10 cellular contexts compared by ENCODE assay signal in genomic region chr16:57628782-57629181, GRCh38. TPM values are rescaled to one million over a fixed set of nuclear protein-coding genes. Genes with fewer than 3 reads are reported as not detected.
A peak's percentile ranks its signal among the peaks of the same experiment; 100 is the strongest.
DNase-seq lines count a peak whose midpoint lies in the region; ATAC-seq, FAIRE-seq and TF ChIP-seq lines count a peak whose summit lies in the region.
"Had no signal": no experiment of that assay in that cellular context is flagged by ENCODE, and none has a peak within 500 bp of the region (broad histone marks: within the 10 kb centered on the region; RNA-seq: fewer than 3 reads in every experiment).

No MANE protein-coding gene starts in this region.

- intact Hi-C loops in activated CD4-positive, alpha-beta T cell treated with anti-CD3 and anti-CD28 coated beads, Interleukin-2, amount 10 ng/mL, durations not matched to agents 24 days and 14 days (cut with micrococcal nuclease): loop anchor here (1.0 to 5.0 kb wide), 3 partner anchors 18 to 36 kb away; no protein-coding TSS in a partner anchor
- intact Hi-C loops in K562 (cut with micrococcal nuclease): no loop called here
- intact Hi-C loops in adrenal gland (cut with DNase I): no loop called here

- peak overlapping the region in 1 of 2 experiments; percentile 70; a peak in 2 of 4 replicates for H3K9ac ChIP-seq in K562 (ENCODE audit: insufficient read depth in 1 of 2, low read depth in 2 of 2, low read length in 2 of 2)

- H3K9me3 Mint-ChIP-seq in activated CD4-positive, alpha-beta T cell treated with anti-CD3 and anti-CD28 coated beads, Interleukin-2, amount 10 ng/mL, durations not matched to agents 24 days and 14 days: no peaks in the 10 kb centered on the region

- TF ChIP-seq POLR2A in K562 (conservative IDR thresholded peaks at IDR 0.05): no peak
- TF ChIP-seq POLR2A in adrenal gland (IDR thresholded peaks at IDR 0.05): no peak

- H3K4me2 ChIP-seq in K562 (ENCODE audit: insufficient read depth, low read length): peak overlapping the region; percentile 60

- no peaks in the 10 kb centered on the region for H3K36me3 ChIP-seq in K562 (ENCODE audit: control insufficient read depth, insufficient read depth, low read length)
- no peaks in the 10 kb centered on the region for H3K36me3 ChIP-seq in adrenal gland (replicated peaks in 1 of 2)

- H3K4me3 Mint-ChIP-seq in activated CD4-positive, alpha-beta T cell treated with anti-CD3 and anti-CD28 coated beads, Interleukin-2, amount 10 ng/mL, durations not matched to agents 24 days and 14 days: peak overlapping the region; percentile 72

- no peaks in the 10 kb centered on the region for H3K9me3 ChIP-seq in K562 (replicated peaks; ENCODE audit: control insufficient read depth, insufficient read depth, low read depth, low read length)
- no peaks in the 10 kb centered on the region for H3K9me3 ChIP-seq in adrenal gland (replicated peaks in 1 of 3)

- H3K27ac ChIP-seq in K562 (ENCODE audit: extremely low read depth, low read depth, low read length): no peak overlapping the region; the same call in 2 of the 3 replicates
- H3K27ac ChIP-seq in layer of hippocampus (ENCODE audit: low read depth, low read length): peak overlapping the region; percentile 94
- peak overlapping the region; percentile 84 for H3K27ac ChIP-seq in substantia nigra (ENCODE audit: low read depth, low read length, poor library complexity, severe bottlenecking)
- H3K27ac ChIP-seq in adrenal gland: peak overlapping the region in 2 of 5 donors; percentile 72 to 89

- 0% methylated on average over 2 of the region's 5 CpGs for WGBS in K562 (ENCODE audit: insufficient coverage, low coverage, missing lambda C conversion rate)
- 30 to 54% (median 50%) methylated on average over 4 to 5 of the region's 5 CpGs for WGBS in adrenal gland, 4 donors

- TF ChIP-seq CTCF in K562 (IDR thresholded peaks at IDR 0.05 in 2 of 3, conservative IDR thresholded peaks at IDR 0.05 in 1 of 3; ENCODE audit: insufficient read depth in 2 of 3, low read depth in 1 of 3, low read length in 3 of 3) (no peak), adrenal gland (IDR thresholded peaks at IDR 0.05) (no peak)

- H3K27ac Mint-ChIP-seq in activated CD4-positive, alpha-beta T cell treated with anti-CD3 and anti-CD28 coated beads, Interleukin-2, amount 10 ng/mL, durations not matched to agents 24 days and 14 days: peak overlapping the region; percentile 75

- no peak for TF ChIP-seq RAD21 in K562 (CRISPR knock-in tag; conservative IDR thresholded peaks at IDR 0.05 in 1 of 2, IDR thresholded peaks at IDR 0.05 in 1 of 2)

- H3K4me3 ChIP-seq in K562 (no peak overlapping the region), adrenal gland (peak overlapping the region in 1 of 4 donors; percentile 52)

- POLR2A ChIA-PET in K562 (lab: Yijun Ruan, JAX): interaction anchor here (0.5 to 1.6 kb wide), 3 partner anchors 11 to 20 kb away, joined by 4 read pairs; no protein-coding TSS in a partner anchor

- ATAC-seq in K562 (no peak), GM18861 (IDR thresholded peaks at IDR 0.05; ENCODE audit: unreplicated experiment) (no peak)

- TF ChIP-seq EP300 in K562 (IDR thresholded peaks at IDR 0.05; ENCODE audit: low read length): no peak

- peaks cover 10 to 41% of the 10 kb centered on the region in 2 experiments; a peak in 4 of 5 replicates for H3K4me1 ChIP-seq in K562 (replicated peaks in 1 of 2; ENCODE audit: control insufficient read depth in 2 of 2, insufficient read depth in 2 of 2, low read length in 2 of 2)
- peaks cover 14 to 30% of the 10 kb centered on the region in 2 donors for H3K4me1 ChIP-seq in adrenal gland (replicated peaks in 1 of 2)

- in situ Hi-C loops in K562 (cut with MboI): no loop called here

- H3K79me2 ChIP-seq in K562 (ENCODE audit: control insufficient read depth, insufficient read depth, low read length): no peaks in the 10 kb centered on the region

- no peak for DNase-seq in activated CD4-positive, alpha-beta T cell treated with anti-CD3 and anti-CD28 coated beads, Interleukin-2, amount 10 ng/mL, durations not matched to agents 24 days and 14 days
- DNase-seq in activated CD4-positive, alpha-beta T cell treated with anti-CD3 and anti-CD28 coated beads for 48 hours: no peak
- DNase-seq in K562 (ENCODE audit: extremely low read depth in 1 of 4, low spot score in 3 of 4) (no peak), substantia nigra (lab: John Stamatoyannopoulos, UW) (no peak), adrenal gland (no peak), NCI-H2107 treated with DMSO at 0.1 percent for 48 hours (lab: John Stamatoyannopoulos, UW; ENCODE audit: unreplicated experiment) (no peak)

- CTCF ChIA-PET in K562 (lab: Yijun Ruan, JAX; ENCODE audit: low intra/inter-chr PET ratio): interaction anchor here (0.7 kb wide), 1 partner anchor 19 kb away, joined by 3 read pairs; no protein-coding TSS in a partner anchor

- H3K36me3 Mint-ChIP-seq in activated CD4-positive, alpha-beta T cell treated with anti-CD3 and anti-CD28 coated beads, Interleukin-2, amount 10 ng/mL, durations not matched to agents 24 days and 14 days (ENCODE audit: low read depth): no peaks in the 10 kb centered on the region

- 0 out of 2 replicates have a peak, but pooled peaks cover 6% of the 10 kb centered on the region for H4K20me1 ChIP-seq in K562 (replicated peaks; ENCODE audit: control insufficient read depth, insufficient read depth, low read length)

- no peaks in the 10 kb centered on the region for H3K9me1 ChIP-seq in K562 (ENCODE audit: control insufficient read depth, insufficient read depth, low read length)

- no peak overlapping the region for H2AFZ ChIP-seq in K562 (ENCODE audit: low read depth, low read length)

- no peak for FAIRE-seq in K562 (lab: Jason Lieb, UNC)
- FAIRE-seq: GM12892 had no signal

- peaks cover 24% of the 10 kb centered on the region for H3K27me3 Mint-ChIP-seq in activated CD4-positive, alpha-beta T cell treated with anti-CD3 and anti-CD28 coated beads, Interleukin-2, amount 10 ng/mL, durations not matched to agents 24 days and 14 days

- H3K27me3 ChIP-seq in K562 (ENCODE audit: control insufficient read depth in 2 of 2, insufficient read depth in 2 of 2, low read length in 2 of 2) (peaks cover 0 to 64% of the 10 kb centered on the region in 2 experiments; a peak in 2 of 5 replicates), layer of hippocampus (ENCODE audit: control insufficient read depth, insufficient read depth, low read length) (no peaks in the 10 kb centered on the region), adrenal gland (no peaks in the 10 kb centered on the region)

- no TSS peak for BruUV-seq in K562 (replicated peaks; lab: Mats Ljungman, UMichigan)

- H3K4me1 Mint-ChIP-seq in activated CD4-positive, alpha-beta T cell treated with anti-CD3 and anti-CD28 coated beads, Interleukin-2, amount 10 ng/mL, durations not matched to agents 24 days and 14 days: peaks cover 16% of the 10 kb centered on the region

RNA-seq across cellular contexts. Expression of gene ADGRG1, which starts 0.4 kb away (rescaled TPM):
- total RNA-seq in activated CD4-positive, alpha-beta T cell treated with anti-CD3 and anti-CD28 coated beads, Interleukin-2, amount 10 ng/mL, durations not matched to agents 24 days and 14 days: 3.8 and 4.8 TPM in 2 replicates
- total RNA-seq in K562 (2011; cell fraction: chromatin; rRNA removed; ENCODE audit: low replicate concordance): 0.81 and 1.3 TPM in 2 replicates
- total RNA-seq in K562 (2011; cell fraction: nucleolus; rRNA removed): 0.79 and 1.0 TPM in 2 replicates
- total RNA-seq in K562 (2011; cell fraction: nucleoplasm; rRNA removed): 0.81 and 2.1 TPM in 2 replicates
- not detected in 2 replicates for total RNA-seq in K562 (2014; rRNA removed)
- not detected in 2 replicates for total RNA-seq in K562 (2014; rRNA removed; fragmentation: Illumina TruSeq; extraction: Trizol)
- not detected in 2 replicates for total RNA-seq in K562 (2015; rRNA removed; fragmentation: Illumina TruSeq; extraction: Trizol)
- total RNA-seq in K562 (2021): 0.31 TPM in 1 of 2 replicates, not detected in the other
- 0.04 and 0.57 TPM in 2 replicates for polyA plus RNA-seq in K562 (2011; rRNA removed)
- 0.12 and 0.15 TPM in 2 replicates for polyA plus RNA-seq in K562 (2011; cell fraction: cytosol; rRNA removed)
- polyA plus RNA-seq in K562 (2011; cell fraction: nucleus; rRNA removed): 0.70 and 0.81 TPM in 2 replicates
- 0.39 and 0.44 TPM in 2 replicates for polyA plus RNA-seq in K562 (2012)
- 0.16 and 0.29 TPM in 2 replicates for polyA plus RNA-seq in K562 (2014; fragmentation: Illumina TruSeq; extraction: Trizol)
- not detected for polyA plus RNA-seq in K562 (2014; fragmentation: Nextera tagmentation; extraction: Ambion mirVana)
- 0.34 TPM in 1 of 2 replicates, not detected in the other for polyA plus RNA-seq in K562 (2014; rRNA removed)
- 0.18 TPM in 2 replicates for polyA minus RNA-seq in K562 (2011; rRNA and poly(A)+ RNA removed)
- not detected in 2 replicates for polyA minus RNA-seq in K562 (2011; cell fraction: cytosol; rRNA and poly(A)+ RNA removed)
- polyA minus RNA-seq in K562 (2011; cell fraction: nucleus; rRNA and poly(A)+ RNA removed): 0.33 TPM in 1 of 2 replicates, not detected in the other
- 10 to 100 TPM; 14.4 to 69.9 (median 44.5) TPM for total RNA-seq in adrenal gland
- 10 to 100 TPM; 14.7 to 45.0 (median 19.8) TPM for polyA plus RNA-seq in adrenal gland

RNA-seq across cellular contexts. Expression of gene ADGRG3, which starts 39.3 kb away (rescaled TPM):
- not detected in 2 replicates for total RNA-seq in activated CD4-positive, alpha-beta T cell treated with anti-CD3 and anti-CD28 coated beads, Interleukin-2, amount 10 ng/mL, durations not matched to agents 24 days and 14 days
- 0.40 and 1.00 TPM in 2 replicates for total RNA-seq in K562 (2011; cell fraction: chromatin; rRNA removed; ENCODE audit: low replicate concordance)
- total RNA-seq in K562 (2011; cell fraction: nucleolus; rRNA removed): 0.17 and 0.66 TPM in 2 replicates
- total RNA-seq in K562 (2011; cell fraction: nucleoplasm; rRNA removed): 0.29 TPM in 1 of 2 replicates, not detected in the other
- total RNA-seq in K562 (2014; rRNA removed) (not detected in 2 replicates), K562 (2014; rRNA removed; fragmentation: Illumina TruSeq; extraction: Trizol) (0.16 TPM in 1 of 2 replicates, not detected in the other), K562 (2015; rRNA removed; fragmentation: Illumina TruSeq; extraction: Trizol) (0.08 TPM in 1 of 2 replicates, not detected in the other), K562 (2021) (0.09 and 0.16 TPM in 2 replicates), adrenal gland (1 to 10 TPM in 1 of 8 donors, under 1 TPM in 4, not detected in 3; 0.14 to 1.5 (median 0.50) TPM)
- polyA plus RNA-seq in K562 (2011; rRNA removed) (0.13 and 0.18 TPM in 2 replicates), K562 (2014; fragmentation: Illumina TruSeq; extraction: Trizol) (0.09 and 0.10 TPM in 2 replicates), K562 (2014; fragmentation: Nextera tagmentation; extraction: Ambion mirVana) (under 1 TPM; 0.10 to 0.30 TPM), K562 (2014; rRNA removed) (0.24 and 0.52 TPM in 2 replicates), adrenal gland (1 to 10 TPM in 1 of 3 donors, under 1 TPM in 2; 0.20 to 2.0 (median 0.40) TPM)
- 0.09 and 0.18 TPM in 2 replicates for polyA plus RNA-seq in K562 (2011; cell fraction: cytosol; rRNA removed)
- polyA plus RNA-seq in K562 (2011; cell fraction: nucleus; rRNA removed): 0.51 and 0.59 TPM in 2 replicates
- polyA plus RNA-seq in K562 (2012): 0.03 and 2.0 TPM in 2 replicates
- polyA minus RNA-seq in K562 (2011; rRNA and poly(A)+ RNA removed): 0.21 TPM in 1 of 2 replicates, not detected in the other
- polyA minus RNA-seq in K562 (2011; cell fraction: cytosol; rRNA and poly(A)+ RNA removed): not detected in 2 replicates
- 0.27 TPM in 1 of 2 replicates, not detected in the other for polyA minus RNA-seq in K562 (2011; cell fraction: nucleus; rRNA and poly(A)+ RNA removed)
- total RNA-seq: M059J had no signal
